1 cellular context compared by ENCODE assay signal in genomic region chr2:217434183-217434620, GRCh38.
TF ChIP-seq lines count a peak whose summit lies in the region.

No MANE protein-coding gene starts in this region.

TF ChIP-seq in HepG2, 621 proteins besides CTCF, POLR2A, EP300 and RAD21 (continued from another document and continues in another):
- TF ChIP-seq ZNF629 (CRISPR knock-in tag; conservative IDR thresholded peaks at IDR 0.05) (no peak), XBP1 (CRISPR knock-in tag; IDR thresholded peaks at IDR 0.05) (no peak), ZNF501 (CRISPR knock-in tag; IDR thresholded peaks at IDR 0.05) (0 out of 2 replicates have a peak, but pooled peaks have one; percentile 22), ZSCAN12 (CRISPR knock-in tag; IDR thresholded peaks at IDR 0.05) (no peak), REPIN1 (CRISPR knock-in tag; IDR thresholded peaks at IDR 0.05; ENCODE audit: borderline replicate concordance, low read depth) (no peak), ZNF30 (CRISPR knock-in tag; IDR thresholded peaks at IDR 0.05) (no peak), ZNF263 (CRISPR knock-in tag; IDR thresholded peaks at IDR 0.05) (no peak), ZGPAT (CRISPR knock-in tag; IDR thresholded peaks at IDR 0.05) (no peak), JUND (CRISPR knock-in tag; IDR thresholded peaks at IDR 0.05) (no peak), GTF2F1 (IDR thresholded peaks at IDR 0.05; ENCODE audit: low read length) (no peak), KDM5B (CRISPR knock-in tag; IDR thresholded peaks at IDR 0.05; ENCODE audit: borderline replicate concordance) (no peak), ZFX (CRISPR knock-in tag; IDR thresholded peaks at IDR 0.05; ENCODE audit: low read depth) (no peak), NFRKB (IDR thresholded peaks at IDR 0.05) (no peak), PBX3 (CRISPR knock-in tag; IDR thresholded peaks at IDR 0.05; ENCODE audit: borderline replicate concordance) (no peak), ZSCAN20 (CRISPR knock-in tag; IDR thresholded peaks at IDR 0.05; ENCODE audit: borderline replicate concordance) (no peak), ZNF432 (CRISPR knock-in tag; IDR thresholded peaks at IDR 0.05; ENCODE audit: borderline replicate concordance) (no peak), SIX4 (CRISPR knock-in tag; IDR thresholded peaks at IDR 0.05) (no peak), ZUFSP (CRISPR knock-in tag; IDR thresholded peaks at IDR 0.05; ENCODE audit: borderline replicate concordance) (no peak), HOXA3 (CRISPR knock-in tag; IDR thresholded peaks at IDR 0.05) (no peak), NR2F2 (IDR thresholded peaks at IDR 0.05; ENCODE audit: borderline replicate concordance, low read depth) (no peak), MAX (IDR thresholded peaks at IDR 0.05) (no peak), ATF3 (CRISPR knock-in tag; IDR thresholded peaks at IDR 0.05) (no peak), ZNF619 (CRISPR knock-in tag; IDR thresholded peaks at IDR 0.05) (no peak), ZNF326 (CRISPR knock-in tag; IDR thresholded peaks at IDR 0.05; ENCODE audit: borderline replicate concordance) (no peak), DBP (CRISPR knock-in tag; IDR thresholded peaks at IDR 0.05; ENCODE audit: not compliant biosample characterization) (no peak), GATAD2A (CRISPR knock-in tag; IDR thresholded peaks at IDR 0.05) (no peak), SALL1 (CRISPR knock-in tag; IDR thresholded peaks at IDR 0.05) (peak; percentile 48; the same call in 1 of the 2 replicates), ZFAT (CRISPR knock-in tag; conservative IDR thresholded peaks at IDR 0.05) (no peak), UBTF (CRISPR knock-in tag; IDR thresholded peaks at IDR 0.05) (no peak), CENPBD1 (CRISPR knock-in tag; IDR thresholded peaks at IDR 0.05; ENCODE audit: borderline replicate concordance, low read depth) (no peak), ZSCAN30 (CRISPR knock-in tag; IDR thresholded peaks at IDR 0.05) (no peak), NFYC (CRISPR knock-in tag; IDR thresholded peaks at IDR 0.05) (peak; percentile 81), CC2D1A (CRISPR knock-in tag; IDR thresholded peaks at IDR 0.05) (no peak), ZNF180 (CRISPR knock-in tag; IDR thresholded peaks at IDR 0.05; ENCODE audit: borderline replicate concordance, low read depth) (no peak), RNF219 (CRISPR knock-in tag; IDR thresholded peaks at IDR 0.05) (no peak), ZNF24 (IDR thresholded peaks at IDR 0.05) (no peak), ATF1 (CRISPR knock-in tag; IDR thresholded peaks at IDR 0.05) (no peak), ZNF687 (CRISPR knock-in tag; IDR thresholded peaks at IDR 0.05) (peak; percentile 14; the same call in 1 of the 2 replicates), GRHL1 (CRISPR knock-in tag; conservative IDR thresholded peaks at IDR 0.05) (no peak), PRDM10 (CRISPR knock-in tag; IDR thresholded peaks at IDR 0.05; ENCODE audit: low read depth) (no peak), ZNF282 (IDR thresholded peaks at IDR 0.05; ENCODE audit: partially characterized antibody) (no peak), ZNF234 (CRISPR knock-in tag; conservative IDR thresholded peaks at IDR 0.05) (no peak), REL (CRISPR knock-in tag; conservative IDR thresholded peaks at IDR 0.05) (no peak)
